ENCODE assay signal across 8 cellular contexts in the genomic region with DNA sequence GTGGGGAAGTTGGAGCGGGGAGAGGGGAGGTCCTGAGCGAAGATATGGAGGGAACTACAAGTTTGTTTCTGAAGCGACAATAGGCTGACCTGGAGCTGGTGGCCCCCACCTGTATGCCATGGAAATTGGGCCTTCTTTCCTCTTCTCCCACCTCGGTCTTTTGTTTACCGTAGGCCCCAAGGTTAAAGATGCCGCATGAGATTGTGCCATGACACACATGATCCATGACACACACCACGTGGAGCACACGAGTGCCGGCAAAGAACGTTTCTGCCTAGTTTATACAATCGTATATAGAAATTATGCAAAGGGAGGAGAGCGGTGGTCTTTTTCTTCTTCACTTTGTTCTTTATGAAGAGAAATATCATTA. TPM values are rescaled to one million over a fixed set of nuclear protein-coding genes. Genes with fewer than 3 reads are reported as not detected.
DNase-seq lines count a peak whose midpoint lies in the region; ATAC-seq and TF ChIP-seq lines count a peak whose summit lies in the region.

No MANE protein-coding gene starts in this region.

- ATAC-seq in GM18907 (IDR thresholded peaks at IDR 0.05; ENCODE audit: unreplicated experiment) = peak; percentile 9
- ATAC-seq in HG03521 (IDR thresholded peaks at IDR 0.05; ENCODE audit: unreplicated experiment) = peak; percentile 20
- ATAC-seq in heart left ventricle = peak in 1 of 4 donors; percentile 5
- ATAC-seq in gastrocnemius medialis = peak; percentile 31 to 63

- H3K4me3 ChIP-seq in heart left ventricle (peak overlapping the region; percentile 68 to 98 (median 94)), gastrocnemius medialis (peak overlapping the region; percentile 78 to 99 (median 88))

- in situ Hi-C loops in gastrocnemius medialis (cut with MboI; ENCODE audit: low sequenced_read_pairs in 4 of 4) = no loop called here

- TF ChIP-seq POLR2A in heart left ventricle (IDR thresholded peaks at IDR 0.05) = no peak
- TF ChIP-seq POLR2A in gastrocnemius medialis (IDR thresholded peaks at IDR 0.05) = no peak

- peaks cover 0 to 35% (median 19%) of the 10 kb centered on the region in 12 donors for H3K4me1 ChIP-seq in heart left ventricle
- peaks cover 27 to 32% of the 10 kb centered on the region in 2 donors for H3K4me1 ChIP-seq in gastrocnemius medialis

- H3K36me3 ChIP-seq in heart left ventricle = peaks cover 0 to 24% (median 20%) of the 10 kb centered on the region in 9 donors
- H3K36me3 ChIP-seq in gastrocnemius medialis = peaks cover 0 to 9% of the 10 kb centered on the region in 2 donors

- WGBS in heart left ventricle, 4 donors = 1 to 3% (median 2%) methylated on average over 12 of the region's 12 CpGs

- H3K27ac ChIP-seq in heart left ventricle (peak overlapping the region in 10 of 12 donors; percentile 26 to 87 (median 82)), gastrocnemius medialis (peak overlapping the region; percentile 90 to 92 (median 90))

- intact Hi-C loops in heart left ventricle (cut with DNase I) = no loop called here
- intact Hi-C loops in gastrocnemius medialis (cut with DNase I; ENCODE audit: low total_unique reads) = loop anchor here (1.0 kb wide), 1 partner anchor 55 kb away; the partner anchor contains the start of gene SLC30A9

- TF ChIP-seq CTCF in heart left ventricle (IDR thresholded peaks at IDR 0.05) = no peak
- no peak for TF ChIP-seq CTCF in gastrocnemius medialis (IDR thresholded peaks at IDR 0.05 in 4 of 5, conservative IDR thresholded peaks at IDR 0.05 in 1 of 5)

- no peaks in the 10 kb centered on the region for H3K9me3 ChIP-seq in heart left ventricle
- no peaks in the 10 kb centered on the region for H3K9me3 ChIP-seq in gastrocnemius medialis

- no peaks in the 10 kb centered on the region for H3K27me3 ChIP-seq in heart left ventricle
- H3K27me3 ChIP-seq in gastrocnemius medialis = no peaks in the 10 kb centered on the region

- DNase-seq in AG08396 (ENCODE audit: low spot score) (peak; percentile 16), activated T-cell treated with anti-CD3 and anti-CD28 coated beads for 4 hours (peak; percentile 19), heart left ventricle (no peak), gastrocnemius medialis (peak in 1 of 2 donors; percentile 21), KG1 (lab: John Stamatoyannopoulos, UW) (no peak), NCI-H2107 (lab: John Stamatoyannopoulos, UW) (no peak)

RNA-seq across cellular contexts. Expression of gene TMEM33, which starts 0.4 kb away (rescaled TPM):
- total RNA-seq in heart left ventricle = 10 to 100 TPM; 22.6 to 41.5 (median 27.8) TPM
- 10 to 100 TPM in 1 of 2 donors, 1 to 10 TPM in 1; 5.4 to 18.4 TPM for polyA plus RNA-seq in heart left ventricle
- 10 to 100 TPM; 20.6 to 29.3 (median 26.4) TPM for total RNA-seq in gastrocnemius medialis

RNA-seq across cellular contexts. Expression of gene DCAF4L1, which starts 45.9 kb away (rescaled TPM):
- total RNA-seq in heart left ventricle (under 1 TPM; 0.05 to 0.46 (median 0.27) TPM), gastrocnemius medialis (1 to 10 TPM in 2 of 4 donors, under 1 TPM in 2; 0.20 to 1.7 (median 0.70) TPM)
- polyA plus RNA-seq in heart left ventricle = under 1 TPM; 0.11 to 0.15 TPM

RNA-seq across cellular contexts. Expression of gene SLC30A9, which starts 54.7 kb away (rescaled TPM):
- total RNA-seq in heart left ventricle = 10 to 100 TPM; 48.9 to 99.2 (median 74.5) TPM
- 10 to 100 TPM; 10.3 to 31.7 TPM for polyA plus RNA-seq in heart left ventricle
- 10 to 100 TPM; 24.5 to 35.6 (median 27.3) TPM for total RNA-seq in gastrocnemius medialis

Comparison
In these comparisons a context has a peak if more than half of its experiments do, and no peak if none do; other contexts are left out.
1. DNase-seq: peak in AG08396 (single experiment) and activated T-cell treated with anti-CD3 and anti-CD28 coated beads for 4 hours (single experiment); none in heart left ventricle (0 of 5), KG1 (single experiment) and NCI-H2107 (single experiment).